Comparison of ENCODE assay signal across 8 cellular contexts in the genomic region with DNA sequence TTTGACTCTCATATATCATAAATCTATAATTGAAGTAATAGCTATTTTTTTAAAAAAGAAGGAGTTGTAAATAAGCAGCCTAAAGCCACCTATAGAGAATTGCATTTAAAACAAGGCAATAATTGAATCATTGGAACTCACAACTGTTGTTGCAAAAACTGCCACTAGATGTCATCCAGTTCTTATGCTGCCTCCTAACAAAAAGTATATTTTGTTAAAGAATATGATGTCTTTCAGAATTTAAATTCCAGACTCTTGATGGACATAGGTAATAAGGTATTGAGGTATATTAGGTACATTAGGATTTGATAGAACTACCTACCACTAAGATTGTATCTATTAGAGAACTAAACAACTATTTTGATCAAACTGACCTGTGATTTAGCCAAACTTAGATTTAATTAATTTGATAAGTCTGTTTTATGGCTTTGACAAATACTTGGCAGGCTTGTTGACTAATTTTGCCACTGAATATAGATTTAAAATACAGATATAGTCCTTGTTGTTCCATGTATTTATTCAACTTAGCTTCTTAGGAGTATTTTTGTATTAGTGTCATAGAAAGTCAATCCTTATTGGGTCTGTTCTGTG.
DNase-seq lines count a peak whose midpoint lies in the region; ATAC-seq, FAIRE-seq and TF ChIP-seq lines count a peak whose summit lies in the region.

No MANE protein-coding gene starts in this region.

- H3K79me2 ChIP-seq in GM23338 (replicated peaks; ENCODE audit: insufficient read depth) = no peaks in the 10 kb centered on the region

- H3K27ac ChIP-seq in GM23338 (ENCODE audit: low read depth) = no peak overlapping the region

- H2AFZ ChIP-seq in GM23338 = no peak overlapping the region

- H3K27me3 Mint-ChIP-seq in GM23338 (ENCODE audit: insufficient read depth, low read depth, poor library complexity) = no peaks in the 10 kb centered on the region

- ATAC-seq in GM23338 = no peak

- H3K4me1 ChIP-seq in GM23338 (ENCODE audit: insufficient read depth) = no peaks in the 10 kb centered on the region

- no peak overlapping the region for H3K4me2 ChIP-seq in GM23338

- H3K36me3 Mint-ChIP-seq in GM23338 (ENCODE audit: low read depth) = peaks cover 5% of the 10 kb centered on the region; the same call in 2 of the 3 replicates

- no peak overlapping the region for H3K4me3 Mint-ChIP-seq in GM23338

- peaks cover 7% of the 10 kb centered on the region for H3K9me3 Mint-ChIP-seq in GM23338

- no peak overlapping the region for H3K4me3 ChIP-seq in GM23338

- no peaks in the 10 kb centered on the region for H3K27me3 ChIP-seq in GM23338 (ENCODE audit: insufficient read depth)

- no peaks in the 10 kb centered on the region for H3K36me3 ChIP-seq in GM23338 (ENCODE audit: insufficient read depth)

- H3K9me2 ChIP-seq in GM23338 (ENCODE audit: insufficient read depth) = no peaks in the 10 kb centered on the region

- no peaks in the 10 kb centered on the region for H3F3A ChIP-seq in GM23338 (replicated peaks; ENCODE audit: low read depth)

- no peak overlapping the region for H3K27ac Mint-ChIP-seq in GM23338

- DNase-seq in AG20443 (ENCODE audit: low spot score) = peak; percentile 8
- DNase-seq in GM23338 (ENCODE audit: low spot score) = peak; percentile 58
- peak; percentile 44 for DNase-seq in SK-N-DZ (ENCODE audit: low spot score)
- DNase-seq in iPS-NIHi7 (ENCODE audit: extremely low spot score) = peak; percentile 7
- no peak for DNase-seq in NK-92 treated with Interleukin-12 subunit alpha and Interleukin-12 subunit beta, amount 100 ng/mL, for 24 hours (lab: John Stamatoyannopoulos, UW)
- no peak for DNase-seq in activated CD8-positive, alpha-beta memory T cell treated with anti-CD3 and anti-CD28 coated beads, Interleukin-2, amount 50 U/mL, for 48 hours
- DNase-seq in HTR-8/SVneo (ENCODE audit: insufficient read length, low spot score) = no peak
- DNase-seq in stimulated activated CD4-positive, alpha-beta T cell treated with anti-CD3 and anti-CD28 coated beads, Interleukin-15, amount 100 ng/mL, for 24 hours = no peak

- TF ChIP-seq CTCF in GM23338 (conservative IDR thresholded peaks at IDR 0.05; ENCODE audit: low read depth in 2 of 2) = peak; percentile 64 to 87

- FAIRE-seq in HTR-8/SVneo (lab: Jason Lieb, UNC) = no peak

- peaks cover 3% of the 10 kb centered on the region; the same call in 1 of the 3 replicates for H3K4me1 Mint-ChIP-seq in GM23338

- H4K20me1 ChIP-seq in GM23338 (replicated peaks; ENCODE audit: insufficient read depth) = no peaks in the 10 kb centered on the region

TF ChIP-seq in GM23338, 12 proteins besides CTCF, POLR2A, EP300 and RAD21:
- TF ChIP-seq POLR2AphosphoS5 (IDR thresholded peaks at IDR 0.05; ENCODE audit: low read depth) (no peak), CREB1 (CRISPR knock-in tag; IDR thresholded peaks at IDR 0.05; ENCODE audit: low read depth) (no peak), STAT1 (IDR thresholded peaks at IDR 0.05; ENCODE audit: unreplicated experiment) (no peak)
- TF ChIP-seq, protein P1, sequence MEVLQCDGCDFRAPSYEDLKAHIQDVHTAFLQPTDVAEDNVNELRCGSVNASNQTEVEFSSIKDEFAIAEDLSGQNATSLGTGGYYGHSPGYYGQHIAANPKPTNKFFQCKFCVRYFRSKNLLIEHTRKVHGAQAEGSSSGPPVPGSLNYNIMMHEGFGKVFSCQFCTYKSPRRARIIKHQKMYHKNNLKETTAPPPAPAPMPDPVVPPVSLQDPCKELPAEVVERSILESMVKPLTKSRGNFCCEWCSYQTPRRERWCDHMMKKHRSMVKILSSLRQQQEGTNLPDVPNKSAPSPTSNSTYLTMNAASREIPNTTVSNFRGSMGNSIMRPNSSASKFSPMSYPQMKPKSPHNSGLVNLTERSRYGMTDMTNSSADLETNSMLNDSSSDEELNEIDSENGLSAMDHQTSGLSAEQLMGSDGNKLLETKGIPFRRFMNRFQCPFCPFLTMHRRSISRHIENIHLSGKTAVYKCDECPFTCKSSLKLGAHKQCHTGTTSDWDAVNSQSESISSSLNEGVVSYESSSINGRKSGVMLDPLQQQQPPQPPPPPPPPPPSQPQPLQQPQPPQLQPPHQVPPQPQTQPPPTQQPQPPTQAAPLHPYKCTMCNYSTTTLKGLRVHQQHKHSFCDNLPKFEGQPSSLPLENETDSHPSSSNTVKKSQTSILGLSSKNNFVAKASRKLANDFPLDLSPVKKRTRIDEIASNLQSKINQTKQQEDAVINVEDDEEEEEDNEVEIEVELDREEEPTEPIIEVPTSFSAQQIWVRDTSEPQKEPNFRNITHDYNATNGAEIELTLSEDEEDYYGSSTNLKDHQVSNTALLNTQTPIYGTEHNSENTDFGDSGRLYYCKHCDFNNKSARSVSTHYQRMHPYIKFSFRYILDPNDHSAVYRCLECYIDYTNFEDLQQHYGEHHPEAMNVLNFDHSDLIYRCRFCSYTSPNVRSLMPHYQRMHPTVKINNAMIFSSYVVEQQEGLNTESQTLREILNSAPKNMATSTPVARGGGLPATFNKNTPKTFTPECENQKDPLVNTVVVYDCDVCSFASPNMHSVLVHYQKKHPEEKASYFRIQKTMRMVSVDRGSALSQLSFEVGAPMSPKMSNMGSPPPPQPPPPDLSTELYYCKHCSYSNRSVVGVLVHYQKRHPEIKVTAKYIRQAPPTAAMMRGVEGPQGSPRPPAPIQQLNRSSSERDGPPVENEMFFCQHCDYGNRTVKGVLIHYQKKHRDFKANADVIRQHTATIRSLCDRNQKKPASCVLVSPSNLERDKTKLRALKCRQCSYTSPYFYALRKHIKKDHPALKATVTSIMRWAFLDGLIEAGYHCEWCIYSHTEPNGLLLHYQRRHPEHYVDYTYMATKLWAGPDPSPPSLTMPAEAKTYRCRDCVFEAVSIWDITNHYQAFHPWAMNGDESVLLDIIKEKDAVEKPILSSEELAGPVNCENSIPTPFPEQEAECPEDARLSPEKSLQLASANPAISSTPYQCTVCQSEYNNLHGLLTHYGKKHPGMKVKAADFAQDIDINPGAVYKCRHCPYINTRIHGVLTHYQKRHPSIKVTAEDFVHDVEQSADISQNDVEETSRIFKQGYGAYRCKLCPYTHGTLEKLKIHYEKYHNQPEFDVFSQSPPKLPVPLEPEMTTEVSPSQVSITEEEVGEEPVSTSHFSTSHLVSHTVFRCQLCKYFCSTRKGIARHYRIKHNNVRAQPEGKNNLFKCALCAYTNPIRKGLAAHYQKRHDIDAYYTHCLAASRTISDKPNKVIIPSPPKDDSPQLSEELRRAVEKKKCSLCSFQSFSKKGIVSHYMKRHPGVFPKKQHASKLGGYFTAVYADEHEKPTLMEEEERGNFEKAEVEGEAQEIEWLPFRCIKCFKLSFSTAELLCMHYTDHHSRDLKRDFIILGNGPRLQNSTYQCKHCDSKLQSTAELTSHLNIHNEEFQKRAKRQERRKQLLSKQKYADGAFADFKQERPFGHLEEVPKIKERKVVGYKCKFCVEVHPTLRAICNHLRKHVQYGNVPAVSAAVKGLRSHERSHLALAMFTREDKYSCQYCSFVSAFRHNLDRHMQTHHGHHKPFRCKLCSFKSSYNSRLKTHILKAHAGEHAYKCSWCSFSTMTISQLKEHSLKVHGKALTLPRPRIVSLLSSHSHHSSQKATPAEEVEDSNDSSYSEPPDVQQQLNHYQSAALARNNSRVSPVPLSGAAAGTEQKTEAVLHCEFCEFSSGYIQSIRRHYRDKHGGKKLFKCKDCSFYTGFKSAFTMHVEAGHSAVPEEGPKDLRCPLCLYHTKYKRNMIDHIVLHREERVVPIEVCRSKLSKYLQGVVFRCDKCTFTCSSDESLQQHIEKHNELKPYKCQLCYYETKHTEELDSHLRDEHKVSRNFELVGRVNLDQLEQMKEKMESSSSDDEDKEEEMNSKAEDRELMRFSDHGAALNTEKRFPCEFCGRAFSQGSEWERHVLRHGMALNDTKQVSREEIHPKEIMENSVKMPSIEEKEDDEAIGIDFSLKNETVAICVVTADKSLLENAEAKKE (CRISPR knock-in tag; IDR thresholded peaks at IDR 0.05) = no peak

Comparison
In these comparisons a context has a peak if more than half of its experiments do, and no peak if none do; other contexts are left out.
1. DNase-seq: peak in AG20443 (single experiment), GM23338 (single experiment), SK-N-DZ (single experiment) and iPS-NIHi7 (single experiment); none in NK-92 treated with Interleukin-12 subunit alpha and Interleukin-12 subunit beta, amount 100 ng/mL, for 24 hours (single experiment), activated CD8-positive, alpha-beta memory T cell treated with anti-CD3 and anti-CD28 coated beads, Interleukin-2, amount 50 U/mL, for 48 hours (single experiment), HTR-8/SVneo (single experiment) and stimulated activated CD4-positive, alpha-beta T cell treated with anti-CD3 and anti-CD28 coated beads, Interleukin-15, amount 100 ng/mL, for 24 hours (single experiment).